Comparison of ENCODE assay signal across 1 cellular context in genomic region chr1:218324226-218324580, GRCh38.
TF ChIP-seq lines count a peak whose summit lies in the region.

No MANE protein-coding gene starts in this region.

TF ChIP-seq in K562, 482 proteins besides CTCF, POLR2A, EP300 and RAD21:
- TF ChIP-seq PURB (CRISPR knock-in tag; IDR thresholded peaks at IDR 0.05; ENCODE audit: low read depth) (no peak), SMAD2 (IDR thresholded peaks at IDR 0.05; ENCODE audit: low read depth, low read length) (no peak), RREB1 (CRISPR knock-in tag; IDR thresholded peaks at IDR 0.05) (no peak), ZNF408 (CRISPR knock-in tag; IDR thresholded peaks at IDR 0.05; ENCODE audit: low read depth) (no peak), POLR2G (IDR thresholded peaks at IDR 0.05; ENCODE audit: low read depth, low read length) (peak; percentile 44), ZNF512 (tag; IDR thresholded peaks at IDR 0.05) (no peak), YY1 (IDR thresholded peaks at IDR 0.05; ENCODE audit: borderline replicate concordance in 1 of 3, control insufficient read depth in 1 of 3, extremely low read depth in 1 of 3, insufficient read depth in 3 of 3, insufficient read length in 1 of 3, insufficient replicate concordance in 2 of 3, low read depth in 1 of 3, low read length in 2 of 3) (no peak)
TF ChIP-seq in K562: peak in this region for 1.
